Comparison of ENCODE assay signal across 14 cellular contexts in genomic region chr11:95584589-95584988, GRCh38.
A peak's percentile ranks its signal among the peaks of the same experiment; 100 is the strongest.
DNase-seq lines count a peak whose midpoint lies in the region; ATAC-seq, FAIRE-seq and TF ChIP-seq lines count a peak whose summit lies in the region.
"Had no signal": no experiment of that assay in that cellular context is flagged by ENCODE, and none has a peak within 500 bp of the region (broad histone marks: within the 10 kb centered on the region; RNA-seq: fewer than 3 reads in every experiment).

No MANE protein-coding gene starts in this region.

- H3K4me1 ChIP-seq in GM12878 (ENCODE audit: control insufficient read depth, insufficient read depth, low read length) = no peaks in the 10 kb centered on the region
- H3K4me1 ChIP-seq: upper lobe of right lung had no signal

- TF ChIP-seq RAD21 in GM12878 (IDR thresholded peaks at IDR 0.05; ENCODE audit: insufficient read depth, low read depth, low read length) = peak; percentile 37; the same call in 1 of the 2 replicates

- peaks cover 6% of the 10 kb centered on the region for H3K36me3 Mint-ChIP-seq in activated T-helper 2 cell treated with anti-CD3 and anti-CD28 coated beads, Interferon-gamma antibody, Interleukin-2, Interleukin-4, amounts not matched to agents 10 μg/mL and 5 μg/mL and 100 μg/mL, durations not matched to agents 14 hours and 24 hours and 36 hours (ENCODE audit: low read depth)

- no peaks in the 10 kb centered on the region for H3K27me3 ChIP-seq in GM12878 (replicated peaks in 1 of 2; ENCODE audit: control insufficient read depth in 2 of 2, insufficient read depth in 2 of 2, low read length in 1 of 2)
- H3K27me3 ChIP-seq: upper lobe of right lung had no signal

- H3K27ac Mint-ChIP-seq in activated T-helper 2 cell treated with anti-CD3 and anti-CD28 coated beads, Interferon-gamma antibody, Interleukin-2, Interleukin-4, amounts not matched to agents 10 μg/mL and 5 μg/mL and 100 μg/mL, durations not matched to agents 14 hours and 24 hours and 36 hours = no peak overlapping the region
- H3K27ac Mint-ChIP-seq: IgD-negative memory B cell had no signal

- SMC1A ChIA-PET in GM12878 (lab: Charles Lee; ENCODE audit: uncharacterized antibody, unreplicated experiment) = interaction anchor here (0.9 to 2.4 kb wide), 9 partner anchors 9 to 430 kb away, joined by 3 to 14 read pairs (median 3); no protein-coding TSS in a partner anchor

- DNase-seq in GM12892 (ENCODE audit: insufficient read length) (no peak), GM12878 (ENCODE audit: low read depth, low spot score) (no peak), omental fat pad (ENCODE audit: low spot score) (no peak), DMS 273 (lab: John Stamatoyannopoulos, UW; ENCODE audit: unreplicated experiment) (no peak), GM19240 (ENCODE audit: insufficient read length, low spot score) (no peak)
- DNase-seq in activated T-helper 2 cell treated with anti-CD3 and anti-CD28 coated beads, Interferon-gamma antibody, Interleukin-2, Interleukin-4, amounts not matched to agents 10 μg/mL and 5 μg/mL and 100 μg/mL, durations not matched to agents 14 hours and 24 hours and 36 hours (ENCODE audit: low spot score) = no peak
- DNase-seq: activated effector memory CD4-positive, alpha-beta T cell treated with anti-CD3 and anti-CD28 coated beads, Interleukin-2, amount 50 U/mL, for 16 hours; cerebellar nuclear complex; upper lobe of right lung had no signal

- H3K4me1 Mint-ChIP-seq in activated T-helper 2 cell treated with anti-CD3 and anti-CD28 coated beads, Interferon-gamma antibody, Interleukin-2, Interleukin-4, amounts not matched to agents 10 μg/mL and 5 μg/mL and 100 μg/mL, durations not matched to agents 14 hours and 24 hours and 36 hours (ENCODE audit: low read depth) = peaks cover 29% of the 10 kb centered on the region

- H3K4me3 Mint-ChIP-seq in activated T-helper 2 cell treated with anti-CD3 and anti-CD28 coated beads, Interferon-gamma antibody, Interleukin-2, Interleukin-4, amounts not matched to agents 10 μg/mL and 5 μg/mL and 100 μg/mL, durations not matched to agents 14 hours and 24 hours and 36 hours (ENCODE audit: low read depth) = no peak overlapping the region
- H3K4me3 Mint-ChIP-seq: IgD-negative memory B cell had no signal

- H3K9me3 ChIP-seq in GM12878 (replicated peaks; ENCODE audit: control insufficient read depth, insufficient read depth, low read length) = no peaks in the 10 kb centered on the region
- H3K9me3 ChIP-seq: upper lobe of right lung had no signal

- FAIRE-seq in GM12892 (lab: Jason Lieb, UNC) (peak; percentile 53), GM12878 (lab: Jason Lieb, UNC) (no peak)

- BruUV-seq in GM12878 (replicated peaks; lab: Mats Ljungman, UMichigan) = no TSS peak

- H3K4me2 ChIP-seq in GM12878 (ENCODE audit: control insufficient read depth, insufficient read depth) = no peak overlapping the region

- WGBS in GM12878 (ENCODE audit: insufficient coverage, insufficient replicate concordance, low lambda C conversion rate, missing lambda C conversion rate) = 85% methylated on average over 2 of the region's 2 CpGs

- H3K4me3 ChIP-seq in GM12878 = no peak overlapping the region
- H3K4me3 ChIP-seq: upper lobe of right lung had no signal

- in situ Hi-C loops in GM12878 (cut with MboI) = no loop called here

- no peaks in the 10 kb centered on the region for H3K27me3 Mint-ChIP-seq in activated T-helper 2 cell treated with anti-CD3 and anti-CD28 coated beads, Interferon-gamma antibody, Interleukin-2, Interleukin-4, amounts not matched to agents 10 μg/mL and 5 μg/mL and 100 μg/mL, durations not matched to agents 14 hours and 24 hours and 36 hours (ENCODE audit: low read depth)
- H3K27me3 Mint-ChIP-seq: IgD-negative memory B cell had no signal

- no peak overlapping the region for H3K27ac ChIP-seq in GM12878 (ENCODE audit: control insufficient read depth, insufficient read depth)
- H3K27ac ChIP-seq: upper lobe of right lung, VCaP had no signal

- no peak for TF ChIP-seq EP300 in GM12878 (IDR thresholded peaks at IDR 0.05; ENCODE audit: borderline replicate concordance in 1 of 2, control insufficient read depth in 1 of 2, low read depth in 2 of 2, low read length in 2 of 2)

- H2AFZ ChIP-seq in GM12878 (ENCODE audit: control insufficient read depth, low read depth, low read length) = no peak overlapping the region

- CTCF ChIA-PET in GM12878 (lab: Yijun Ruan, JAX) = interaction anchor here (1.2 kb wide), 1 partner anchor 121 kb away, joined by 4 read pairs; no protein-coding TSS in a partner anchor

- POLR2A ChIA-PET in GM12878 (lab: Charles Lee) = interaction anchor here (0.6 kb wide), 1 partner anchor 27 kb away, joined by 4 read pairs; no protein-coding TSS in a partner anchor

- intact Hi-C loops in GM12878 (cut with micrococcal nuclease; ENCODE audit: unreplicated experiment) = no loop called here
- intact Hi-C loops in activated T-helper 2 cell treated with anti-CD3 and anti-CD28 coated beads, Interferon-gamma antibody, Interleukin-2, Interleukin-4, amounts not matched to agents 10 μg/mL and 5 μg/mL and 100 μg/mL, durations not matched to agents 14 hours and 24 hours and 36 hours (cut with micrococcal nuclease) = loop anchor here (2.0 to 10.0 kb wide), 2 partner anchors 28 to 240 kb away; no protein-coding TSS in a partner anchor

- ATAC-seq in GM19372 (IDR thresholded peaks at IDR 0.05; ENCODE audit: low read depth, unreplicated experiment) (peak; percentile 95), HG03342 (IDR thresholded peaks at IDR 0.05; ENCODE audit: unreplicated experiment) (peak; percentile 79), GM12878 (peak; percentile 71), omental fat pad (ENCODE audit: low FRiP score) (no peak)
- ATAC-seq: Right ventricle myocardium inferior, upper lobe of right lung had no signal

- TF ChIP-seq POLR2A in GM12892 (IDR thresholded peaks at IDR 0.05; ENCODE audit: low read depth, low read length) (no peak), GM12878 (IDR thresholded peaks at IDR 0.05; ENCODE audit: low read depth, low read length) (no peak)

- TF ChIP-seq CTCF in GM12878 (IDR thresholded peaks at IDR 0.05 in 2 of 3, conservative IDR thresholded peaks at IDR 0.05 in 1 of 3; ENCODE audit: control insufficient read depth in 2 of 3, extremely low read depth in 1 of 3, insufficient read depth in 1 of 3, low read depth in 3 of 3, low read length in 3 of 3) (peak; percentile 9 to 13 (median 12); a peak in 3 of 6 replicates), omental fat pad (IDR thresholded peaks at IDR 0.05) (no peak)

- no peak overlapping the region for H3K9ac ChIP-seq in GM12878 (ENCODE audit: control insufficient read depth, insufficient read depth, low read length)

- H3K9me3 Mint-ChIP-seq in activated T-helper 2 cell treated with anti-CD3 and anti-CD28 coated beads, Interferon-gamma antibody, Interleukin-2, Interleukin-4, amounts not matched to agents 10 μg/mL and 5 μg/mL and 100 μg/mL, durations not matched to agents 14 hours and 24 hours and 36 hours = peaks cover 20% of the 10 kb centered on the region

- H3K79me2 ChIP-seq in GM12878 (ENCODE audit: control insufficient read depth, insufficient read depth, low read length) = no peaks in the 10 kb centered on the region

- H3K36me3 ChIP-seq in GM12878 (ENCODE audit: control insufficient read depth in 2 of 2, insufficient read depth in 2 of 2, low read length in 1 of 2) = no peaks in the 10 kb centered on the region
- H3K36me3 ChIP-seq: upper lobe of right lung had no signal

- no peaks in the 10 kb centered on the region for H4K20me1 ChIP-seq in GM12878 (ENCODE audit: control insufficient read depth, insufficient read depth)

- RAD21 ChIA-PET in GM12878 (lab: Charles Lee; ENCODE audit: unreplicated experiment) = interaction anchor here (0.9 to 1.3 kb wide), 4 partner anchors 21 to 206 kb away, joined by 3 to 5 read pairs (median 4); partner anchors contain the start of gene CEP57

TF ChIP-seq in GM12878, 131 proteins besides CTCF, POLR2A, EP300 and RAD21 (continues in another document):
- TF ChIP-seq RELA (IDR thresholded peaks at IDR 0.05; ENCODE audit: borderline replicate concordance, partially characterized antibody) (no peak), CREB1 (IDR thresholded peaks at IDR 0.05; ENCODE audit: low read depth) (no peak), SMAD5 (IDR thresholded peaks at IDR 0.05; ENCODE audit: low read depth) (no peak), CBFB (IDR thresholded peaks at IDR 0.05; ENCODE audit: low read depth) (no peak), SMAD1 (IDR thresholded peaks at IDR 0.05; ENCODE audit: low read depth, partially characterized antibody) (no peak), SREBF1 (IDR thresholded peaks at IDR 0.05; ENCODE audit: low read length) (no peak), PML (IDR thresholded peaks at IDR 0.05; ENCODE audit: low read length) (no peak), STAT1 (conservative IDR thresholded peaks at IDR 0.05) (no peak), ZNF24 (IDR thresholded peaks at IDR 0.05) (no peak), YBX1 (IDR thresholded peaks at IDR 0.05) (no peak), MYB (IDR thresholded peaks at IDR 0.05; ENCODE audit: borderline replicate concordance, low read depth, low read length) (no peak), GABPA (IDR thresholded peaks at IDR 0.05; ENCODE audit: low read depth) (no peak), USF1 (IDR thresholded peaks at IDR 0.05; ENCODE audit: borderline replicate concordance, extremely low read length, insufficient read depth, low read depth, low read length) (no peak), IKZF1 (conservative IDR thresholded peaks at IDR 0.05) (no peak)

Comparison
In these comparisons a context has a peak if more than half of its experiments do, and no peak if none do; other contexts are left out.
1. CTCF ChIP-seq: peak in GM12878 (3 of 3); none in omental fat pad (0 of 3).